22 cellular contexts compared by ENCODE assay signal in the genomic region with DNA sequence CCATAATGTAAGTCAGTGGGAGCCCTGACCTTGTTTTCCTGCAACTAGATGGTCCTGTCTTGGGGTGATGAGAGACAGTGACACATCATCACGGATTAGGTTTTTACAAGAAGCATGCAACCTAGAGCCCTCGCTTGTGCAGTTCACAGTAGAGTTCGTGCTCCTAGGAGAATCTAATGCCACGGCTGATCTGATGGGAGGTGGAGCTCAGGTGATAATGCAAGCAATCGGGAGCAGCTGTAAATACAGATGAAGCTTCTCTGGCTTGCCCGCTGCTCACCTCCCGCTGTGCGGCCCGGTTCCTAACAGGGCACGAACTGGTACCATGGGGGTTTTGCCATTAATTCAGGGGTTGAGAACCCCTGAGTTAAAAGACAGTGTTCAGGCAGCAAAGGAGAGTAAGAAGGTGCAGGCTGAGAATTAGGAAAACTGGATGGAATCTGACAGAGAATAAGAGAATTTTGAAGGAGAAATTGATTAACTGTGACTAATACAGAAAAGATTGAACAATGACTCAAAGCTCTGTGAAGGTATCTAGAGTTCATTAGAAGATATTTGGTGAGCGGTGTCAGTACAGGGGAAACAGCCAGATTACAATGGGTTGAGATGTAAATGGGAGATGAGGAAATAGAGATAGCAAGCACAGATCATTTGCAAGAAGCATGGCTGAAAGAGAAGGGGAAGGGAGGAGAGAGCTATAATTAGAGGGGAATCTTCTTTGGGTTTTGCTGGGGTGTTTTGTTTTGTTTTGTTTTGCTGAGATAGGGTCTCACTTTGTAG. TPM values are rescaled to one million over a fixed set of nuclear protein-coding genes. Genes with fewer than 3 reads are reported as not detected.
DNase-seq lines count a peak whose midpoint lies in the region; ATAC-seq lines count a peak whose summit lies in the region.
"Had no signal": no experiment of that assay in that cellular context is flagged by ENCODE, and none has a peak within 500 bp of the region (broad histone marks: within the 10 kb centered on the region; RNA-seq: fewer than 3 reads in every experiment).

No MANE protein-coding gene starts in this region.

- in situ Hi-C loops in KBM-7 (cut with MboI; ENCODE audit: low pct_unique_long_range_greater_than_20kb, low sequenced_read_pairs) = no loop called here

- H3K27ac ChIP-seq in CD4-positive, CD25-positive, alpha-beta regulatory T cell (ENCODE audit: insufficient read depth, low read length, poor library complexity, severe bottlenecking) = no peak overlapping the region
- H3K27ac ChIP-seq in iPS-20b (ENCODE audit: low read length) = no peak overlapping the region
- H3K27ac ChIP-seq: brain microvascular endothelial cell, colonic mucosa, parathyroid adenoma, SJSA1, tibial nerve had no signal

- H3K4me3 ChIP-seq in CD4-positive, CD25-positive, alpha-beta regulatory T cell (ENCODE audit: low read depth, low read length) = no peak overlapping the region
- H3K4me3 ChIP-seq in iPS-20b (ENCODE audit: low read length) = no peak overlapping the region
- H3K4me3 ChIP-seq: colonic mucosa, lung, SJSA1, tibial nerve had no signal

- H3K4me3 Mint-ChIP-seq in CD4-positive, CD25-positive, alpha-beta regulatory T cell = peak overlapping the region in 1 of 4 donors; percentile 12
- H3K4me3 Mint-ChIP-seq: activated naive CD8-positive, alpha-beta T cell treated with anti-CD3 and anti-CD28 coated beads, Interleukin-2, amount 50 U/mL, for 24 hours; stimulated activated naive CD8-positive, alpha-beta T cell treated with anti-CD3 and anti-CD28 coated beads, Interleukin-15, Interleukin-2, amounts not matched to agents 100 ng/mL and 50 ng/mL, for 24 hours; T-helper 2 cell treated with Interferon-gamma antibody and Interleukin-4, amounts not matched to agents 5 μg/mL and 100 μg/mL, for 36 hours had no signal

- H3K27me3 Mint-ChIP-seq in CD4-positive, CD25-positive, alpha-beta regulatory T cell = no peaks in the 10 kb centered on the region
- H3K27me3 Mint-ChIP-seq: activated naive CD8-positive, alpha-beta T cell treated with anti-CD3 and anti-CD28 coated beads, Interleukin-2, amount 50 U/mL, for 24 hours; stimulated activated naive CD8-positive, alpha-beta T cell treated with anti-CD3 and anti-CD28 coated beads, Interleukin-15, Interleukin-2, amounts not matched to agents 100 ng/mL and 50 ng/mL, for 24 hours had no signal

- H3K9me3 Mint-ChIP-seq in CD4-positive, CD25-positive, alpha-beta regulatory T cell = no peaks in the 10 kb centered on the region
- H3K9me3 Mint-ChIP-seq: activated naive CD8-positive, alpha-beta T cell treated with anti-CD3 and anti-CD28 coated beads, Interleukin-2, amount 50 U/mL, for 24 hours; stimulated activated naive CD8-positive, alpha-beta T cell treated with anti-CD3 and anti-CD28 coated beads, Interleukin-15, Interleukin-2, amounts not matched to agents 100 ng/mL and 50 ng/mL, for 24 hours; T-helper 2 cell treated with Interferon-gamma antibody and Interleukin-4, amounts not matched to agents 5 μg/mL and 100 μg/mL, for 36 hours had no signal

- H3K36me3 Mint-ChIP-seq in CD4-positive, CD25-positive, alpha-beta regulatory T cell = no peaks in the 10 kb centered on the region

- H3K9me3 ChIP-seq in CD4-positive, CD25-positive, alpha-beta regulatory T cell (ENCODE audit: control insufficient read depth in 2 of 2, low read length in 2 of 2) = no peaks in the 10 kb centered on the region
- no peaks in the 10 kb centered on the region for H3K9me3 ChIP-seq in iPS-20b (ENCODE audit: insufficient read depth, low read depth, low read length)
- H3K9me3 ChIP-seq: Caco-2, colonic mucosa, SJSA1, tibial nerve had no signal

- no peak for DNase-seq in CD4-positive, CD25-positive, alpha-beta regulatory T cell
- DNase-seq in ELR (ENCODE audit: low read depth) (peak; percentile 37), NCI-H526 treated with DMSO at 0.1 percent for 48 hours (lab: John Stamatoyannopoulos, UW) (peak; percentile 7), DMS 273 treated with DMSO at 0.1 percent for 48 hours (lab: John Stamatoyannopoulos, UW) (no peak), KBM-7 (no peak)
- no peak for DNase-seq in stimulated activated naive CD4-positive, alpha-beta T cell treated with Interleukin-2 at 50 U/mL for 16 hours (lab: John Stamatoyannopoulos, UW)
- DNase-seq: activated naive CD8-positive, alpha-beta T cell treated with anti-CD3 and anti-CD28 coated beads, Interleukin-2, amount 50 U/mL, for 24 hours; brain microvascular endothelial cell; Caco-2; colonic mucosa; GF-D8; NCI-H1105 treated with DMSO at 0.1 percent for 48 hours; NCI-H748 treated with DMSO at 0.1 percent for 48 hours had no signal

- peak overlapping the region; percentile 22; the same call in 1 of the 2 replicates for H3K9ac ChIP-seq in iPS-20b (ENCODE audit: low read depth, low read length)
- H3K9ac ChIP-seq: parathyroid adenoma had no signal

- no peak for ATAC-seq in CD4-positive, CD25-positive, alpha-beta regulatory T cell (ENCODE audit: low read depth in 2 of 2)
- no peak for ATAC-seq in HG03469 (IDR thresholded peaks at IDR 0.05; ENCODE audit: unreplicated experiment)
- ATAC-seq: activated CD4-positive, CD25-positive, alpha-beta regulatory T cell treated with anti-CD3 and anti-CD28 coated beads, Interleukin-2, amount 50 U/mL, for 24 hours; activated naive CD8-positive, alpha-beta T cell treated with anti-CD3 and anti-CD28 coated beads, Interleukin-2, amount 50 U/mL, for 24 hours had no signal

- no peaks in the 10 kb centered on the region for H3K4me1 ChIP-seq in CD4-positive, CD25-positive, alpha-beta regulatory T cell (ENCODE audit: control insufficient read depth, insufficient read depth, low read length, poor library complexity, severe bottlenecking)
- peaks cover 8% of the 10 kb centered on the region for H3K4me1 ChIP-seq in iPS-20b (ENCODE audit: insufficient read depth, low read length)
- H3K4me1 ChIP-seq: Caco-2, colonic mucosa, parathyroid adenoma, SJSA1, tibial nerve had no signal

- no peaks in the 10 kb centered on the region for H3K4me1 Mint-ChIP-seq in CD4-positive, CD25-positive, alpha-beta regulatory T cell
- H3K4me1 Mint-ChIP-seq: activated naive CD8-positive, alpha-beta T cell treated with anti-CD3 and anti-CD28 coated beads, Interleukin-2, amount 50 U/mL, for 24 hours had no signal

- no peaks in the 10 kb centered on the region for H3K27me3 ChIP-seq in CD4-positive, CD25-positive, alpha-beta regulatory T cell (ENCODE audit: control insufficient read depth, insufficient read depth, low read length)
- H3K27me3 ChIP-seq in iPS-20b (ENCODE audit: insufficient read depth, low read length) = no peaks in the 10 kb centered on the region
- H3K27me3 ChIP-seq: brain microvascular endothelial cell, colonic mucosa, SJSA1, tibial nerve had no signal

- peaks cover 2% of the 10 kb centered on the region for H3K36me3 ChIP-seq in CD4-positive, CD25-positive, alpha-beta regulatory T cell (ENCODE audit: control insufficient read depth, insufficient read depth, low read length)
- H3K36me3 ChIP-seq in iPS-20b (ENCODE audit: insufficient read depth, low read depth, low read length) = peaks cover 13% of the 10 kb centered on the region
- H3K36me3 ChIP-seq: colonic mucosa had no signal

- H3K27ac Mint-ChIP-seq in CD4-positive, CD25-positive, alpha-beta regulatory T cell = peak overlapping the region in 2 of 3 donors; percentile 0 to 15
- H3K27ac Mint-ChIP-seq: activated naive CD8-positive, alpha-beta T cell treated with anti-CD3 and anti-CD28 coated beads, Interleukin-2, amount 50 U/mL, for 24 hours; stimulated activated naive CD8-positive, alpha-beta T cell treated with anti-CD3 and anti-CD28 coated beads, Interleukin-15, Interleukin-2, amounts not matched to agents 100 ng/mL and 50 ng/mL, for 24 hours; T-helper 2 cell treated with Interferon-gamma antibody and Interleukin-4, amounts not matched to agents 5 μg/mL and 100 μg/mL, for 36 hours had no signal

RNA-seq across cellular contexts. Expression of a gene that starts 21.0 kb away (rescaled TPM):
- 41.1 TPM for total RNA-seq in CD4-positive, CD25-positive, alpha-beta regulatory T cell
- polyA plus RNA-seq in CD4-positive, CD25-positive, alpha-beta regulatory T cell = 10 to 100 TPM; 11.5 to 25.4 (median 18.9) TPM

Comparison
In these comparisons a context has a peak if more than half of its experiments do, and no peak if none do; other contexts are left out.
1. DNase-seq: peak in ELR (single experiment) and NCI-H526 treated with DMSO at 0.1 percent for 48 hours (single experiment); none in CD4-positive, CD25-positive, alpha-beta regulatory T cell (0 of 3), DMS 273 treated with DMSO at 0.1 percent for 48 hours (single experiment), stimulated activated naive CD4-positive, alpha-beta T cell treated with Interleukin-2 at 50 U/mL for 16 hours (single experiment) and KBM-7 (single experiment).